ENCODE assay signal across 8 cellular contexts in the genomic region with DNA sequence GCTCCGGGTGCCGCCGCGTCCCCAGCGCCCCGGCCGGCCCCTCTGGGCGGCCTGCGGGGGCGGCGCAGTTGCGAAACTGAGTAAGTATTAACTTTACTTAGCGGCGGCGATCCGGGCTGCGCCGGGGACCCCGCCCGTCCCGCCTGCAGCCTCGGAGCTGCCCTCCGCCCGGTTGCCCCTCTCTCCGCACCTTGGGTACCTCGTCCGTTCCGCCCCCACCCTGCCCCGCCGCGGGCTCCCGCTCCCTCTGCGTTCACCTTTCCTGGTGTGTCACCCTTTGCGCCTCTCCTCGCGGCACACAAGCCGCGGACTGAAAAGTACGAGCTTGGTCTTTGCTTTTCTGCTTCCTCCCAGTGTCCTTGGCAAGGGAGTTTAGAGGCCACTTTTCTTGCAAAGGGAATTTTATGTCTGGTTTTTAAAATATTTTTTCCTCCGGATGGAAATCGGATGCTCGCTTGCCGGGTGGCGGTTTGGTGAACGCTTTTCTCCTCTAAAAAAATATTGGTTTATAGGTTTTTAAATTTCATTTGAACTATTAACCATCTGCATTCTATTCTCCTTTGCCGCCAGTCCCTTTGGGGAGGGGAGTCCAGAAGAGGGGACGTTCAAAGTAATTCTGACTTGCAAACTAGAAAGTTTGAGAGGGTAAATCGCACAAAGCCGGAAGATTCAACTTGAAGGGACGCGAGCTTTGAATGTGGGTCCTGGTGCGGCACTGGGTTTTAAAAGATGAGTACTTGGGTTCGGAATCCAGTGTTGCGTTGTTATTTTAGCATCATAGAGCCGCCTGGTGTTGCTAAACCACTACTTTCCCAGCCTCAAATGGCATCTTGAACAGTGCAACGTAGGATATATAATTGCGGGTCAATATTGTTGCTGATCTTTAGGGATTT. TPM values are rescaled to one million over a fixed set of nuclear protein-coding genes. Genes with fewer than 3 reads are reported as not detected.
DNase-seq lines count a peak whose midpoint lies in the region; ATAC-seq and TF ChIP-seq lines count a peak whose summit lies in the region.

No MANE protein-coding gene starts in this region.

- peak overlapping the region; percentile 88 for H3K56ac ChIP-seq in IMR-90 (ENCODE audit: extremely low read depth, insufficient read depth, low read length)

- no TSS peak for BruUV-seq in IMR-90 (replicated peaks; lab: Mats Ljungman, UMichigan)

- H2BK20ac ChIP-seq in IMR-90 (ENCODE audit: low read depth, low read length) = peak overlapping the region; percentile 27; the same call in 1 of the 2 replicates

- peaks cover 11% of the 10 kb centered on the region for H3K4me1 Mint-ChIP-seq in activated CD8-positive, alpha-beta T cell treated with anti-CD3 and anti-CD28 coated beads, Interleukin-2, amount 10 ng/mL, durations not matched to agents 7 days and 5 days (ENCODE audit: low read depth)

- H3K4me1 ChIP-seq in IMR-90 (ENCODE audit: control insufficient read depth, insufficient read depth, low read length) = peaks cover 3% of the 10 kb centered on the region
- peaks cover 6 to 57% (median 22%) of the 10 kb centered on the region in 3 donors for H3K4me1 ChIP-seq in esophagus squamous epithelium
- H3K4me1 ChIP-seq in mucosa of descending colon (ENCODE audit: low read depth) = peaks cover 9% of the 10 kb centered on the region
- peaks cover 0 to 30% (median 18%) of the 10 kb centered on the region in 4 donors for H3K4me1 ChIP-seq in transverse colon

- TF ChIP-seq RAD21 in IMR-90 (IDR thresholded peaks at IDR 0.05; ENCODE audit: low read length) = peak; percentile 45

- H3K27ac ChIP-seq in AG04450 (ENCODE audit: low read depth, low read length) (peak overlapping the region; percentile 90), IMR-90 (ENCODE audit: insufficient read depth, low read length) (peak overlapping the region; percentile 100), esophagus squamous epithelium (peak overlapping the region; percentile 80 to 98 (median 89)), transverse colon (peak overlapping the region; percentile 89 to 94 (median 91))

- H3K79me1 ChIP-seq in IMR-90 (ENCODE audit: low read depth in 1 of 2, low read length in 2 of 2) = peaks cover 3 to 50% of the 10 kb centered on the region in 2 experiments; a peak in 2 of 4 replicates

- H3K4me2 ChIP-seq in IMR-90 (ENCODE audit: low read depth, low read length) = peak overlapping the region; percentile 81

- H3K18ac ChIP-seq in IMR-90 (ENCODE audit: low read depth, low read length) = peak overlapping the region; percentile 63

- peak overlapping the region; percentile 89 for H3K23ac ChIP-seq in IMR-90 (ENCODE audit: low read depth, low read length)

- H3K9me1 ChIP-seq in IMR-90 (ENCODE audit: insufficient read depth, low read length) = peaks cover 20% of the 10 kb centered on the region

- intact Hi-C loops in IMR-90 (cut with micrococcal nuclease) (loop anchor here (1.0 to 10.0 kb wide), 3 partner anchors 70 to 523 kb away; no protein-coding TSS in a partner anchor), esophagus squamous epithelium (cut with DNase I) (no loop called here), mucosa of descending colon (cut with DNase I, micrococcal nuclease) (loop anchor here in 1 of 2 donors (5.0 kb wide), 1 partner anchor 163 kb away; no protein-coding TSS in a partner anchor), transverse colon (cut with DNase I; ENCODE audit: low total_unique reads) (loop anchor here (5.0 kb wide), 2 partner anchors 68 to 712 kb away; no protein-coding TSS in a partner anchor)

- no peak overlapping the region for H3K27ac Mint-ChIP-seq in activated CD8-positive, alpha-beta T cell treated with anti-CD3 and anti-CD28 coated beads, Interleukin-2, amount 10 ng/mL, durations not matched to agents 7 days and 5 days

- in situ Hi-C loops in IMR-90 (cut with MboI; ENCODE audit: low sequenced_read_pairs) (no loop called here), transverse colon (cut with MboI; ENCODE audit: low pct_ligation_motif_present in 1 of 4, low pct_unique_long_range_greater_than_20kb in 1 of 4, low sequenced_read_pairs in 3 of 4) (no loop called here)

- H2BK15ac ChIP-seq in IMR-90 (ENCODE audit: low read depth, low read length) = no peak overlapping the region

- TF ChIP-seq POLR2A in IMR-90 (IDR thresholded peaks at IDR 0.05; ENCODE audit: low read depth, low read length) (peak; percentile 76; the same call in 1 of the 2 replicates), esophagus squamous epithelium (IDR thresholded peaks at IDR 0.05) (peak in 1 of 4 donors; percentile 37), transverse colon (IDR thresholded peaks at IDR 0.05) (peak; percentile 47)

- no peak for TF ChIP-seq EP300 in transverse colon (IDR thresholded peaks at IDR 0.05; ENCODE audit: low read depth)

- H3K27me3 ChIP-seq in AG04450 (ENCODE audit: control insufficient read depth, insufficient read depth, low read length) = no peaks in the 10 kb centered on the region
- no peaks in the 10 kb centered on the region for H3K27me3 ChIP-seq in IMR-90 (ENCODE audit: control insufficient read depth, insufficient read depth, low read length)
- H3K27me3 ChIP-seq in esophagus squamous epithelium = peaks cover 0 to 28% (median 0%) of the 10 kb centered on the region in 4 donors
- peaks cover 34% of the 10 kb centered on the region for H3K27me3 ChIP-seq in transverse colon

- peaks cover 15% of the 10 kb centered on the region for H4K20me1 ChIP-seq in IMR-90 (ENCODE audit: insufficient read depth, low read length)

- CTCF ChIA-PET in AG04450 (lab: Charles Lee) = interaction anchor here (0.5 to 1.7 kb wide), 7 partner anchors 34 to 742 kb away, joined by 3 to 5 read pairs (median 3); no protein-coding TSS in a partner anchor
- CTCF ChIA-PET in IMR-90 (lab: Yijun Ruan, JAX) = interaction anchor here (0.6 to 1.2 kb wide), 3 partner anchors 27 to 523 kb away, joined by 3 to 4 read pairs (median 3); no protein-coding TSS in a partner anchor
- CTCF ChIA-PET in activated CD8-positive, alpha-beta T cell treated with anti-CD3 and anti-CD28 coated beads, Interleukin-2, amount 10 ng/mL, durations not matched to agents 7 days and 5 days (lab: Charles Lee) = interaction anchor here (0.8 to 1.0 kb wide), 2 partner anchors 61 to 968 kb away, joined by 3 read pairs; no protein-coding TSS in a partner anchor

- no peaks in the 10 kb centered on the region for H3K9me3 Mint-ChIP-seq in activated CD8-positive, alpha-beta T cell treated with anti-CD3 and anti-CD28 coated beads, Interleukin-2, amount 10 ng/mL, durations not matched to agents 7 days and 5 days (ENCODE audit: insufficient read depth)

- POLR2A ChIA-PET in AG04450 (lab: Yijun Ruan, JAX) (interaction anchor here (0.7 to 1.7 kb wide), 5 partner anchors 35 to 523 kb away, joined by 3 to 6 read pairs (median 3); no protein-coding TSS in a partner anchor), IMR-90 (lab: Charles Lee; ENCODE audit: unreplicated experiment) (interaction anchor here (1.0 kb wide), 1 partner anchor 523 kb away, joined by 3 read pairs; no protein-coding TSS in a partner anchor)
- POLR2A ChIA-PET in activated CD8-positive, alpha-beta T cell treated with anti-CD3 and anti-CD28 coated beads, Interleukin-2, amount 10 ng/mL, durations not matched to agents 7 days and 5 days (lab: Charles Lee) = no interaction called here

- TF ChIP-seq CTCF in AG04450 (IDR thresholded peaks at IDR 0.05; ENCODE audit: low read depth, low read length) (peak; percentile 32), IMR-90 (conservative IDR thresholded peaks at IDR 0.05; ENCODE audit: low read depth, low read length) (peak; percentile 34), esophagus squamous epithelium (IDR thresholded peaks at IDR 0.05) (peak in 1 of 6 experiments; percentile 18), mucosa of descending colon (IDR thresholded peaks at IDR 0.05) (no peak), transverse colon (IDR thresholded peaks at IDR 0.05) (no peak)

- H2AK5ac ChIP-seq in IMR-90 (ENCODE audit: low read depth, low read length) = peak overlapping the region; percentile 6; the same call in 1 of the 2 replicates

- peaks cover 58% of the 10 kb centered on the region for H3K27me3 Mint-ChIP-seq in activated CD8-positive, alpha-beta T cell treated with anti-CD3 and anti-CD28 coated beads, Interleukin-2, amount 10 ng/mL, durations not matched to agents 7 days and 5 days (ENCODE audit: low read depth)

- peak overlapping the region; percentile 74 for H3K4me3 Mint-ChIP-seq in activated CD8-positive, alpha-beta T cell treated with anti-CD3 and anti-CD28 coated beads, Interleukin-2, amount 10 ng/mL, durations not matched to agents 7 days and 5 days

- peak overlapping the region; percentile 7 for H2AK9ac ChIP-seq in IMR-90 (replicated peaks; ENCODE audit: low read depth, low read length, poor library complexity)

- peak overlapping the region; percentile 47 for H3K4ac ChIP-seq in IMR-90 (ENCODE audit: low read depth, low read length)

- no peaks in the 10 kb centered on the region for H3K36me3 Mint-ChIP-seq in activated CD8-positive, alpha-beta T cell treated with anti-CD3 and anti-CD28 coated beads, Interleukin-2, amount 10 ng/mL, durations not matched to agents 7 days and 5 days (ENCODE audit: low read depth)

- ATAC-seq in GM18873 (IDR thresholded peaks at IDR 0.05; ENCODE audit: low FRiP score, unreplicated experiment) (peak; percentile 19), IMR-90 (ENCODE audit: low read depth) (peak; percentile 10), mucosa of descending colon (peak; percentile 22), GM21528 (IDR thresholded peaks at IDR 0.05; ENCODE audit: low FRiP score, unreplicated experiment) (no peak)
- peak; percentile 38 for ATAC-seq in activated CD8-positive, alpha-beta T cell treated with anti-CD3 and anti-CD28 coated beads, Interleukin-2, amount 10 ng/mL, durations not matched to agents 7 days and 5 days

- peak overlapping the region; percentile 82 for H2AFZ ChIP-seq in IMR-90 (replicated peaks; ENCODE audit: low read length, poor library complexity)

- DNase-seq in AG04450 (ENCODE audit: low read depth, low spot score) = peak; percentile 39
- DNase-seq in IMR-90 = peak; percentile 85
- peak; percentile 26 for DNase-seq in activated CD8-positive, alpha-beta T cell treated with anti-CD3 and anti-CD28 coated beads, Interleukin-2, amount 10 ng/mL, durations not matched to agents 7 days and 5 days
- DNase-seq in esophagus squamous epithelium (lab: John Stamatoyannopoulos, UW) = no peak
- peak; percentile 25 to 60 (median 55) for DNase-seq in mucosa of descending colon
- DNase-seq in transverse colon = peak; percentile 31

- H3K36me3 ChIP-seq in IMR-90 (ENCODE audit: control insufficient read depth, insufficient read depth, low read length) (peaks cover 5% of the 10 kb centered on the region; the same call in 1 of the 2 replicates), esophagus squamous epithelium (no peaks in the 10 kb centered on the region), mucosa of descending colon (ENCODE audit: low read depth) (no peaks in the 10 kb centered on the region), transverse colon (no peaks in the 10 kb centered on the region)

- H3K4me3 ChIP-seq in AG04450 (ENCODE audit: low read depth, low read length) (peak overlapping the region; percentile 84), IMR-90 (ENCODE audit: insufficient read depth, low read depth, low read length) (peak overlapping the region; percentile 94), esophagus squamous epithelium (peak overlapping the region; percentile 55 to 76 (median 64)), mucosa of descending colon (peak overlapping the region; percentile 34), transverse colon (peak overlapping the region; percentile 58 to 86 (median 72))

- WGBS in IMR-90 (ENCODE audit: extremely low coverage in 2 of 2, insufficient read length in 1 of 2), 2 experiments = 0% methylated on average over 6 of the region's 57 CpGs; no CpG with 5 or more reads in 1 of the 2 experiments
- WGBS in esophagus squamous epithelium, 2 donors = 1% methylated on average over 25 to 27 of the region's 57 CpGs
- whole genome bisulfite sequencing in transverse colon (ENCODE audit: low coverage in 1 of 2), 2 donors = 1% methylated on average over 20 to 50 of the region's 57 CpGs

- H4K5ac ChIP-seq in IMR-90 (ENCODE audit: low read depth, low read length) = peak overlapping the region; percentile 41

- H3K14ac ChIP-seq in IMR-90 (replicated peaks; ENCODE audit: low read depth, low read length) = peak overlapping the region; percentile 53

- peak overlapping the region; percentile 96 for H2BK5ac ChIP-seq in IMR-90 (ENCODE audit: low read depth, low read length, poor library complexity, severe bottlenecking)

- H3K9me3 ChIP-seq in AG04450 (ENCODE audit: control insufficient read depth, insufficient read depth, low read length) (no peaks in the 10 kb centered on the region), IMR-90 (ENCODE audit: control insufficient read depth, insufficient read depth, low read length) (no peaks in the 10 kb centered on the region), esophagus squamous epithelium (no peaks in the 10 kb centered on the region), mucosa of descending colon (no peaks in the 10 kb centered on the region), transverse colon (no peaks in the 10 kb centered on the region)

- peak overlapping the region; percentile 59 for H2BK120ac ChIP-seq in IMR-90 (ENCODE audit: low read depth, low read length)

- H3K9ac ChIP-seq in IMR-90 (ENCODE audit: low read depth, low read length) = peak overlapping the region; percentile 98

- H4K91ac ChIP-seq in IMR-90 (ENCODE audit: insufficient read depth, low read depth, low read length) = peak overlapping the region; percentile 9; the same call in 1 of the 2 replicates

- dilution Hi-C loops in IMR-90 (cut with HindIII; ENCODE audit: low sequenced_read_pairs, unreplicated experiment) = no loop called here

- peak overlapping the region; percentile 2 to 61; a peak in 2 of 4 replicates for H4K8ac ChIP-seq in IMR-90 (ENCODE audit: low read depth in 2 of 2, low read length in 2 of 2)

RNA-seq across cellular contexts. Expression of a gene that starts 0.8 kb away (rescaled TPM):
- 22.0 and 25.5 TPM in 2 replicates for polyA plus RNA-seq in AG04450 (2011; rRNA removed)
- polyA minus RNA-seq in AG04450 (2011; rRNA and poly(A)+ RNA removed) = 62.9 and 78.3 TPM in 2 replicates
- total RNA-seq in IMR-90 (2012; rRNA removed) = 50.5 and 50.8 TPM in 2 replicates
- polyA plus RNA-seq in IMR-90 (2012; rRNA removed) = 10.8 and 11.1 TPM in 2 replicates
- polyA plus RNA-seq in IMR-90 (2012; cell fraction: cytosol; rRNA removed) = 3.9 and 4.3 TPM in 2 replicates
- 2.1 and 10.1 TPM in 2 replicates for polyA plus RNA-seq in IMR-90 (2012; cell fraction: nucleus; rRNA removed; ENCODE audit: low replicate concordance)
- total RNA-seq in activated CD8-positive, alpha-beta T cell treated with anti-CD3 and anti-CD28 coated beads, Interleukin-2, amount 10 ng/mL, durations not matched to agents 7 days and 5 days = 1 to 10 TPM; 1.0 TPM
- total RNA-seq in esophagus squamous epithelium = 10 to 100 TPM in 2 of 4 donors, 1 to 10 TPM in 2; 3.6 to 15.1 (median 8.8) TPM
- 100 to 1,000 TPM in 1 of 3 donors, 1 to 10 TPM in 2; 3.2 to 109 (median 8.0) TPM for total RNA-seq in mucosa of descending colon
- 100 to 1,000 TPM in 1 of 4 donors, 10 to 100 TPM in 3; 13.1 to 332 (median 23.5) TPM for total RNA-seq in transverse colon

Comparison
In these comparisons a context has a peak if more than half of its experiments do, and no peak if none do; other contexts are left out.
1. H3K4me3 ChIP-seq: peak in every context shown above with its lines; median percentile 94 in IMR-90; 84 in AG04450; 72 in transverse colon; 64 in esophagus squamous epithelium; 34 in mucosa of descending colon.
2. CTCF ChIP-seq: peak in AG04450 (single experiment) and IMR-90 (single experiment); none in mucosa of descending colon (single experiment) and transverse colon (0 of 5).
3. Peak in every context shown above with its lines, with median percentiles within 50 percentile points of each other: H3K27ac ChIP-seq.